Comparison of ENCODE assay signal across 9 cellular contexts in genomic region chr10:75773139-75773801, GRCh38.
DNase-seq lines count a peak whose midpoint lies in the region; ATAC-seq and TF ChIP-seq lines count a peak whose summit lies in the region.
"Had no signal": no experiment of that assay in that cellular context is flagged by ENCODE, and none has a peak within 500 bp of the region (broad histone marks: within the 10 kb centered on the region; RNA-seq: fewer than 3 reads in every experiment).

No MANE protein-coding gene starts in this region.

- TF ChIP-seq CTCF in body of pancreas (IDR thresholded peaks at IDR 0.05) = no peak
- TF ChIP-seq CTCF in mucosa of descending colon (IDR thresholded peaks at IDR 0.05) = no peak

- in situ Hi-C loops in ACHN (cut with HindIII; ENCODE audit: low pct_ligation_motif_present, low pct_unique_long_range_greater_than_20kb, low sequenced_read_pairs) = no loop called here

- H3K9me3 ChIP-seq in body of pancreas = no peaks in the 10 kb centered on the region
- no peaks in the 10 kb centered on the region for H3K9me3 ChIP-seq in mucosa of descending colon

- intact Hi-C loops in body of pancreas (cut with DNase I) = loop anchor here (10.0 kb wide), 1 partner anchor 358 kb away; no protein-coding TSS in a partner anchor
- intact Hi-C loops in mucosa of descending colon (cut with DNase I, micrococcal nuclease) = no loop called here

- no peaks in the 10 kb centered on the region for H3K27me3 ChIP-seq in body of pancreas

- 28 to 33% methylated on average over 5 of the region's 5 CpGs for WGBS in body of pancreas, 2 donors

- no peak for TF ChIP-seq POLR2A in body of pancreas (IDR thresholded peaks at IDR 0.05)

- H3K27ac ChIP-seq in body of pancreas = peak overlapping the region; percentile 48 to 75 (median 74)
- H3K27ac ChIP-seq in caudate nucleus (ENCODE audit: low read depth, low read length) = no peak overlapping the region

- H3K4me1 ChIP-seq in body of pancreas = peaks cover 58% of the 10 kb centered on the region
- H3K4me1 ChIP-seq in mucosa of descending colon (ENCODE audit: low read depth) = no peaks in the 10 kb centered on the region

- ATAC-seq in HG02610 (IDR thresholded peaks at IDR 0.05; ENCODE audit: unreplicated experiment) = peak; percentile 63
- peak; percentile 75 for ATAC-seq in body of pancreas
- peak; percentile 50 for ATAC-seq in mucosa of descending colon

- H3K36me3 ChIP-seq in body of pancreas (replicated peaks in 1 of 2; ENCODE audit: insufficient read depth in 1 of 2, low read depth in 2 of 2) (no peaks in the 10 kb centered on the region), mucosa of descending colon (ENCODE audit: low read depth) (no peaks in the 10 kb centered on the region)

- DNase-seq in ACHN (peak; percentile 82), body of pancreas (peak; percentile 48 to 78 (median 62)), mucosa of descending colon (no peak), caudate nucleus (lab: John Stamatoyannopoulos, UW) (no peak), CD1c-positive myeloid dendritic cell (ENCODE audit: extremely low spot score) (no peak), LoVo (ENCODE audit: low spot score) (no peak), activated gamma-delta T cell treated with Interleukin-2 at 50 U/mL for 16 hours (no peak)
- DNase-seq: activated CD4-positive, alpha-beta T cell treated with anti-CD3 and anti-CD28 coated beads, Interleukin-2, amount 50 U/mL, for 48 hours had no signal

- no peak overlapping the region for H3K4me3 ChIP-seq in body of pancreas
- H3K4me3 ChIP-seq in mucosa of descending colon = no peak overlapping the region

Comparison
In these comparisons a context has a peak if more than half of its experiments do, and no peak if none do; other contexts are left out.
1. DNase-seq: peak in ACHN (single experiment) and body of pancreas (4 of 4); none in mucosa of descending colon (0 of 3), caudate nucleus (0 of 61), CD1c-positive myeloid dendritic cell (single experiment), LoVo (single experiment) and activated gamma-delta T cell treated with Interleukin-2 at 50 U/mL for 16 hours (single experiment).
2. Peak in every context shown above with its lines, with median percentiles within 50 percentile points of each other: ATAC-seq.